23 cellular contexts compared by ENCODE assay signal in genomic region chr1:160459056-160459455, GRCh38. TPM values are rescaled to one million over a fixed set of nuclear protein-coding genes. Genes with fewer than 3 reads are reported as not detected.
A peak's percentile ranks its signal among the peaks of the same experiment; 100 is the strongest.
DNase-seq lines count a peak whose midpoint lies in the region; ATAC-seq and FAIRE-seq lines count a peak whose summit lies in the region.
"Had no signal": no experiment of that assay in that cellular context is flagged by ENCODE, and none has a peak within 500 bp of the region (broad histone marks: within the 10 kb centered on the region; RNA-seq: fewer than 3 reads in every experiment).

No MANE protein-coding gene starts in this region.

- H3K36me3 Mint-ChIP-seq in activated naive CD4-positive, alpha-beta T cell treated with anti-CD3 and anti-CD28 coated beads, Interleukin-2, amount 10 ng/mL, durations not matched to agents 7 days and 5 days: no peaks in the 10 kb centered on the region
- peaks cover 4% of the 10 kb centered on the region for H3K36me3 Mint-ChIP-seq in T-helper 17 cell (ENCODE audit: low read depth)
- H3K36me3 Mint-ChIP-seq: naive thymus-derived CD8-positive, alpha-beta T cell had no signal

- CTCF ChIA-PET in activated naive CD4-positive, alpha-beta T cell treated with anti-CD3 and anti-CD28 coated beads, Interleukin-2, amount 10 ng/mL, durations not matched to agents 7 days and 5 days (lab: Charles Lee): interaction anchor here (1.4 kb wide), 1 partner anchor 15 kb away, joined by 3 read pairs; no protein-coding TSS in a partner anchor

- DNase-seq in activated naive CD4-positive, alpha-beta T cell treated with anti-CD3 and anti-CD28 coated beads, Interleukin-2, amount 10 ng/mL, durations not matched to agents 7 days and 5 days: no peak
- no peak for DNase-seq in activated naive CD4-positive, alpha-beta T cell treated with anti-CD3 and anti-CD28 coated beads, Interleukin-2, amount 50 U/mL, for 16 hours
- DNase-seq in T-helper 17 cell (no peak), foreskin melanocyte (peak; percentile 86), urothelium cell line (ENCODE audit: low spot score) (no peak), DMS79 (lab: John Stamatoyannopoulos, UW) (no peak), amygdala (lab: John Stamatoyannopoulos, UW) (no peak)
- DNase-seq: activated effector memory CD4-positive, alpha-beta T cell treated with anti-CD3 and anti-CD28 coated beads, Interleukin-2, amount 50 U/mL, for 16 hours; DMS 273 treated with DMSO at 0.1 percent for 48 hours; erythroblast; GDM1; H9; KBM-7; kidney glomerular epithelial cell; naive thymus-derived CD8-positive, alpha-beta T cell; NCI-H187; NCI-H69; pancreas; right cardiac atrium had no signal

- H3K9me3 Mint-ChIP-seq in activated naive CD4-positive, alpha-beta T cell treated with anti-CD3 and anti-CD28 coated beads, Interleukin-2, amount 10 ng/mL, durations not matched to agents 7 days and 5 days: no peaks in the 10 kb centered on the region
- H3K9me3 Mint-ChIP-seq: H9; naive thymus-derived CD8-positive, alpha-beta T cell had no signal

- H3K27ac Mint-ChIP-seq in activated naive CD4-positive, alpha-beta T cell treated with anti-CD3 and anti-CD28 coated beads, Interleukin-2, amount 10 ng/mL, durations not matched to agents 7 days and 5 days: peak overlapping the region; percentile 58
- H3K27ac Mint-ChIP-seq in T-helper 17 cell: peak overlapping the region; percentile 96
- H3K27ac Mint-ChIP-seq: H9 had no signal

- FAIRE-seq in urothelium cell line (lab: Jason Lieb, UNC): peak; percentile 80
- FAIRE-seq: astrocyte, pancreas had no signal

- ATAC-seq in T-helper 17 cell (no peak), esophagus mucosa (no peak)
- ATAC-seq: naive thymus-derived CD8-positive, alpha-beta T cell; pancreas; right cardiac atrium; Right ventricle myocardium inferior had no signal

- H3K27me3 Mint-ChIP-seq in activated naive CD4-positive, alpha-beta T cell treated with anti-CD3 and anti-CD28 coated beads, Interleukin-2, amount 10 ng/mL, durations not matched to agents 7 days and 5 days: no peaks in the 10 kb centered on the region
- no peaks in the 10 kb centered on the region for H3K27me3 Mint-ChIP-seq in T-helper 17 cell
- H3K27me3 Mint-ChIP-seq: naive thymus-derived CD8-positive, alpha-beta T cell had no signal

- H3K4me1 Mint-ChIP-seq in activated naive CD4-positive, alpha-beta T cell treated with anti-CD3 and anti-CD28 coated beads, Interleukin-2, amount 10 ng/mL, durations not matched to agents 7 days and 5 days: peaks cover 66% of the 10 kb centered on the region
- H3K4me1 Mint-ChIP-seq in T-helper 17 cell: peaks cover 39% of the 10 kb centered on the region

- H3K4me3 Mint-ChIP-seq in activated naive CD4-positive, alpha-beta T cell treated with anti-CD3 and anti-CD28 coated beads, Interleukin-2, amount 10 ng/mL, durations not matched to agents 7 days and 5 days: no peak overlapping the region
- no peak overlapping the region for H3K4me3 Mint-ChIP-seq in T-helper 17 cell
- H3K4me3 Mint-ChIP-seq: H9; naive thymus-derived CD8-positive, alpha-beta T cell had no signal

- no peaks in the 10 kb centered on the region for H3K9me3 ChIP-seq in T-helper 17 cell (ENCODE audit: control insufficient read depth, low read length, poor library complexity, severe bottlenecking)
- H3K9me3 ChIP-seq: pancreas, suprapubic skin had no signal

RNA-seq across cellular contexts. Expression of gene VANGL2, which starts 58.7 kb away (rescaled TPM):
- total RNA-seq in T-helper 17 cell: not detected
- 12.3 TPM for total RNA-seq in esophagus mucosa

Comparison
In these comparisons a context has a peak if more than half of its experiments do, and no peak if none do; other contexts are left out.
1. RNA of gene VANGL2, which starts 58.7 kb away (total RNA-seq): 12.3 TPM in esophagus mucosa (single experiment); not detected in T-helper 17 cell; every median in the first group is over 10 times any median in the second.